11 cellular contexts compared by ENCODE assay signal in the genomic region with DNA sequence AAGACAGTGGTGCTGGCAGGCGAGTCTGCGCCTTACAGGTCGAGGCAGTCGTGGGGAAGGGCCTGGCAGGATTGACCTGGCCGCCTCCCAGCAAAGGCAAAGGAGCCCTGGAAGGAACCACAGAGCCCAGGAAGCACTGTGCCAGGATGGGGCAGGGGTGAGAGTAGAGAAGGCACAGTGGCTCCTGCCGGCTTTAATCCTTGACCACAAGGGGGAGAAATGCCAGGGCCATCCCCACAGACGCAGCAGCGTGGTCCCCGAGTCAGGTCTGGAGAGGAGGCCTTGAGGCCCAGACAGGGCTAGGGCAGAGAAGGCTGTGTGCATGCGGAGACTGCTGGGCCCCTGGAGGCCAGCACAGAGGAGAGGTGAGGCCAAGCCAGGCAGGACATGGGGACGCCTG. TPM values are rescaled to one million over a fixed set of nuclear protein-coding genes. Genes with fewer than 3 reads are reported as not detected.
DNase-seq lines count a peak whose midpoint lies in the region; ATAC-seq, FAIRE-seq and TF ChIP-seq lines count a peak whose summit lies in the region.
"Had no signal": no experiment of that assay in that cellular context is flagged by ENCODE, and none has a peak within 500 bp of the region (broad histone marks: within the 10 kb centered on the region; RNA-seq: fewer than 3 reads in every experiment).

No MANE protein-coding gene starts in this region.

- no peaks in the 10 kb centered on the region for H3K27me3 ChIP-seq in PC-9 (ENCODE audit: insufficient read depth, low read depth)
- no peaks in the 10 kb centered on the region for H3K27me3 ChIP-seq in endothelial cell of umbilical vein (ENCODE audit: control insufficient read depth in 2 of 2, insufficient read depth in 2 of 2, low read length in 2 of 2)
- H3K27me3 ChIP-seq in neural progenitor cell: no peaks in the 10 kb centered on the region
- no peaks in the 10 kb centered on the region for H3K27me3 ChIP-seq in HAP-1 (ENCODE audit: low read depth)

- peaks cover 26% of the 10 kb centered on the region for H3K4me1 Mint-ChIP-seq in neural progenitor cell
- H3K4me1 Mint-ChIP-seq in activated CD4-positive, alpha-beta memory T cell treated with anti-CD3 and anti-CD28 coated beads for 36 hours (ENCODE audit: low read depth): no peaks in the 10 kb centered on the region

- no peak for ATAC-seq in GM19395 (IDR thresholded peaks at IDR 0.05; ENCODE audit: unreplicated experiment)
- ATAC-seq: activated naive CD4-positive, alpha-beta T cell treated with anti-CD3 and anti-CD28 coated beads, Interleukin-2, amount 50 U/mL, for 72 hours had no signal

- in situ Hi-C loops in HAP-1 (cut with MboI; ENCODE audit: low sequenced_read_pairs): no loop called here

- H3K9ac ChIP-seq in endothelial cell of umbilical vein (replicated peaks; ENCODE audit: extremely low read depth, insufficient read depth, low read length) (no peak overlapping the region), neural progenitor cell (no peak overlapping the region)

- H3K4me1 ChIP-seq in PC-9 (replicated peaks; ENCODE audit: insufficient read depth): peaks cover 45% of the 10 kb centered on the region
- H3K4me1 ChIP-seq in endothelial cell of umbilical vein (ENCODE audit: control insufficient read depth, extremely low read depth, insufficient read depth, low read length): no peaks in the 10 kb centered on the region
- peaks cover 9% of the 10 kb centered on the region for H3K4me1 ChIP-seq in neural progenitor cell
- no peaks in the 10 kb centered on the region; the same call in 1 of the 2 replicates for H3K4me1 ChIP-seq in HAP-1

- DNase-seq in PC-9: peak in 1 of 2 experiments; percentile 88
- peak; percentile 28 for DNase-seq in endothelial cell of umbilical vein (ENCODE audit: low read depth, low spot score)
- peak; percentile 69 for DNase-seq in neural progenitor cell (ENCODE audit: low spot score)
- no peak for DNase-seq in posterior vena cava (ENCODE audit: low spot score)
- no peak for DNase-seq in activated CD4-positive, alpha-beta memory T cell treated with anti-CD3 and anti-CD28 coated beads for 36 hours
- DNase-seq in HAP-1 (ENCODE audit: low spot score in 2 of 2): no peak
- DNase-seq: stimulated activated CD4-positive, alpha-beta T cell treated with anti-CD3 and anti-CD28 coated beads, Interleukin-1b, Interleukin-23, amount 100 ng/mL, for 48 hours had no signal

- peak; percentile 19; the same call in 1 of the 2 replicates for TF ChIP-seq CTCF in GM12875 (IDR thresholded peaks at IDR 0.05; ENCODE audit: borderline replicate concordance, insufficient read depth, low read depth, low read length)
- TF ChIP-seq CTCF in PC-9 (conservative IDR thresholded peaks at IDR 0.05): peak; percentile 45
- TF ChIP-seq CTCF in endothelial cell of umbilical vein (IDR thresholded peaks at IDR 0.05; ENCODE audit: extremely low read depth in 1 of 2, insufficient read depth in 1 of 2, low read depth in 1 of 2, low read length in 2 of 2): peak; percentile 28 to 59
- peak; percentile 57 for TF ChIP-seq CTCF in neural progenitor cell (IDR thresholded peaks at IDR 0.05)

- dilution Hi-C loops in endothelial cell of umbilical vein (cut with MboI; ENCODE audit: extremely low pct_ligation_motif_present, low sequenced_read_pairs): no loop called here

- H4K20me1 ChIP-seq in PC-9 (ENCODE audit: insufficient read depth): no peaks in the 10 kb centered on the region
- no peaks in the 10 kb centered on the region for H4K20me1 ChIP-seq in endothelial cell of umbilical vein (replicated peaks; ENCODE audit: control insufficient read depth, extremely low read depth, insufficient read depth, low read length)
- H4K20me1 ChIP-seq in neural progenitor cell (ENCODE audit: low read depth): no peaks in the 10 kb centered on the region

- peaks cover 2% of the 10 kb centered on the region for H3K27me3 Mint-ChIP-seq in neural progenitor cell (ENCODE audit: insufficient read depth, low read depth)
- no peaks in the 10 kb centered on the region for H3K27me3 Mint-ChIP-seq in activated CD4-positive, alpha-beta memory T cell treated with anti-CD3 and anti-CD28 coated beads for 36 hours

- BruUV-seq in PC-9 (replicated peaks; lab: Mats Ljungman, UMichigan): no TSS peak
- no TSS peak for BruUV-seq in endothelial cell of umbilical vein (replicated peaks; lab: Mats Ljungman, UMichigan)

- peaks cover 6% of the 10 kb centered on the region for H3K9me3 Mint-ChIP-seq in neural progenitor cell
- H3K9me3 Mint-ChIP-seq in activated CD4-positive, alpha-beta memory T cell treated with anti-CD3 and anti-CD28 coated beads for 36 hours: peaks cover 7% of the 10 kb centered on the region
- H3K9me3 Mint-ChIP-seq: activated naive CD4-positive, alpha-beta T cell treated with anti-CD3 and anti-CD28 coated beads, Interleukin-2, amount 50 U/mL, for 72 hours had no signal

- peaks cover 12% of the 10 kb centered on the region for H3K36me3 Mint-ChIP-seq in neural progenitor cell
- no peaks in the 10 kb centered on the region for H3K36me3 Mint-ChIP-seq in activated CD4-positive, alpha-beta memory T cell treated with anti-CD3 and anti-CD28 coated beads for 36 hours

- intact Hi-C loops in PC-9 (cut with micrococcal nuclease; ENCODE audit: unreplicated experiment) (loop anchor here (1.0 kb wide), 1 partner anchor 10 kb away; the partner anchor contains the start of gene ALDH3B1), endothelial cell of umbilical vein (cut with micrococcal nuclease) (no loop called here), posterior vena cava (cut with DNase I) (no loop called here)
- intact Hi-C loops in activated CD4-positive, alpha-beta memory T cell treated with anti-CD3 and anti-CD28 coated beads for 36 hours (cut with micrococcal nuclease): no loop called here

- H3K27ac ChIP-seq in PC-9: no peak overlapping the region
- no peak overlapping the region for H3K27ac ChIP-seq in endothelial cell of umbilical vein (ENCODE audit: insufficient read depth, low read depth, low read length)
- H3K27ac ChIP-seq in neural progenitor cell: no peak overlapping the region
- H3K27ac ChIP-seq: HL-60 had no signal

- no peaks in the 10 kb centered on the region for H3K9me2 ChIP-seq in PC-9 (ENCODE audit: insufficient read depth)

- no peaks in the 10 kb centered on the region for H3K9me3 ChIP-seq in PC-9 (ENCODE audit: insufficient read depth, low read depth)
- H3K9me3 ChIP-seq in endothelial cell of umbilical vein (replicated peaks; ENCODE audit: control insufficient read depth, insufficient read depth, low read length): no peaks in the 10 kb centered on the region
- H3K9me3 ChIP-seq in neural progenitor cell (ENCODE audit: low read depth): no peaks in the 10 kb centered on the region
- peaks cover 3% of the 10 kb centered on the region; the same call in 1 of the 2 replicates for H3K9me3 ChIP-seq in HAP-1

- H3K9me1 ChIP-seq in endothelial cell of umbilical vein (replicated peaks; ENCODE audit: control insufficient read depth, extremely low read depth, insufficient read depth, low read length): no peaks in the 10 kb centered on the region

- FAIRE-seq in endothelial cell of umbilical vein (lab: Jason Lieb, UNC): peak; percentile 59

- peak overlapping the region; percentile 78 for H3K27ac Mint-ChIP-seq in neural progenitor cell
- H3K27ac Mint-ChIP-seq in activated CD4-positive, alpha-beta memory T cell treated with anti-CD3 and anti-CD28 coated beads for 36 hours: no peak overlapping the region

- H3K4me3 ChIP-seq in GM12875 (ENCODE audit: low read depth, low read length): no peak overlapping the region
- no peak overlapping the region for H3K4me3 ChIP-seq in PC-9
- H3K4me3 ChIP-seq in endothelial cell of umbilical vein (replicated peaks in 1 of 3; ENCODE audit: insufficient read depth in 1 of 3, low read depth in 1 of 3, low read length in 3 of 3): no peak overlapping the region
- H3K4me3 ChIP-seq in neural progenitor cell: no peak overlapping the region
- H3K4me3 ChIP-seq in HAP-1: no peak overlapping the region

- no peak for TF ChIP-seq POLR2A in endothelial cell of umbilical vein (IDR thresholded peaks at IDR 0.05; ENCODE audit: low read depth, low read length)

- POLR2A ChIA-PET in PC-9 (lab: Charles Lee; ENCODE audit: unreplicated experiment): interaction anchor here (0.6 to 0.7 kb wide), 3 partner anchors 128 to 390 kb away, joined by 3 to 8 read pairs (median 6); no protein-coding TSS in a partner anchor
- POLR2A ChIA-PET in endothelial cell of umbilical vein (lab: Charles Lee): no interaction called here
- POLR2A ChIA-PET in activated CD4-positive, alpha-beta memory T cell treated with anti-CD3 and anti-CD28 coated beads for 36 hours (lab: Charles Lee): no interaction called here

- H2AFZ ChIP-seq in PC-9: no peak overlapping the region
- H2AFZ ChIP-seq in endothelial cell of umbilical vein (ENCODE audit: low read depth, low read length): no peak overlapping the region
- H2AFZ ChIP-seq in neural progenitor cell (replicated peaks): no peak overlapping the region

- peaks cover 46% of the 10 kb centered on the region for H3F3A ChIP-seq in PC-9 (ENCODE audit: insufficient read depth, low read depth)
- H3F3A ChIP-seq in neural progenitor cell (ENCODE audit: low read depth): peaks cover 14% of the 10 kb centered on the region

- H3K36me3 ChIP-seq in PC-9 (ENCODE audit: low read depth) (no peaks in the 10 kb centered on the region), endothelial cell of umbilical vein (ENCODE audit: control insufficient read depth in 2 of 2, extremely low read depth in 1 of 2, insufficient read depth in 2 of 2, low read length in 2 of 2) (no peaks in the 10 kb centered on the region), neural progenitor cell (no peaks in the 10 kb centered on the region), HAP-1 (replicated peaks) (no peaks in the 10 kb centered on the region)

- CTCF ChIA-PET in PC-9 (lab: Charles Lee): interaction anchor here (1.2 to 1.5 kb wide), 2 partner anchors 10 to 18 kb away, joined by 4 to 8 read pairs; partner anchors contain the start of gene ALDH3B1
- CTCF ChIA-PET in endothelial cell of umbilical vein (lab: Charles Lee): interaction anchor here (1.1 kb wide), 1 partner anchor 10 kb away, joined by 3 read pairs; no protein-coding TSS in a partner anchor
- CTCF ChIA-PET in activated CD4-positive, alpha-beta memory T cell treated with anti-CD3 and anti-CD28 coated beads for 36 hours (lab: Charles Lee): no interaction called here

- H3K79me2 ChIP-seq in PC-9 (ENCODE audit: low read depth) (0 out of 2 replicates have a peak, but pooled peaks cover 1% of the 10 kb centered on the region), endothelial cell of umbilical vein (ENCODE audit: control insufficient read depth, insufficient read depth, low read length) (no peaks in the 10 kb centered on the region), neural progenitor cell (ENCODE audit: low read depth) (no peaks in the 10 kb centered on the region)

- H3K4me3 Mint-ChIP-seq in neural progenitor cell: peak overlapping the region; percentile 68
- no peak overlapping the region for H3K4me3 Mint-ChIP-seq in activated CD4-positive, alpha-beta memory T cell treated with anti-CD3 and anti-CD28 coated beads for 36 hours

- peak overlapping the region; percentile 35; the same call in 1 of the 2 replicates for H3K4me2 ChIP-seq in PC-9
- H3K4me2 ChIP-seq in endothelial cell of umbilical vein (ENCODE audit: insufficient read depth, low read length): no peak overlapping the region
- H3K4me2 ChIP-seq in neural progenitor cell: peak overlapping the region; percentile 64

RNA-seq across cellular contexts. Expression of gene NDUFS8, which starts 9.9 kb away (rescaled TPM):
- 270 and 275 TPM in 2 replicates for total RNA-seq in PC-9 (2021)
- 150 and 170 TPM in 2 replicates for total RNA-seq in endothelial cell of umbilical vein
- polyA plus RNA-seq in endothelial cell of umbilical vein: 166 and 220 TPM in 2 replicates
- polyA plus RNA-seq in endothelial cell of umbilical vein (2011; cell fraction: cytosol; rRNA removed): 85.9 and 127 TPM in 2 replicates
- polyA plus RNA-seq in endothelial cell of umbilical vein (2011; cell fraction: nucleus; rRNA removed): 58.1 and 68.9 TPM in 2 replicates
- polyA plus RNA-seq in endothelial cell of umbilical vein (2012): 96.4 and 179 TPM in 2 replicates
- 74.2 and 83.9 TPM in 2 replicates for polyA minus RNA-seq in endothelial cell of umbilical vein
- 260 TPM for polyA minus RNA-seq in endothelial cell of umbilical vein (2011; cell fraction: cytosol; rRNA and poly(A)+ RNA removed)
- polyA minus RNA-seq in endothelial cell of umbilical vein (2011; cell fraction: nucleus; rRNA and poly(A)+ RNA removed): 32.0 and 34.3 TPM in 2 replicates
- total RNA-seq in neural progenitor cell (ENCODE audit: low replicate concordance): 46.7 and 149 TPM in 2 replicates
- total RNA-seq in posterior vena cava: 100 to 1,000 TPM in 1 of 2 donors, 10 to 100 TPM in 1; 95.3 to 101 TPM
- 100 to 1,000 TPM; 134 to 140 TPM for total RNA-seq in activated CD4-positive, alpha-beta memory T cell treated with anti-CD3 and anti-CD28 coated beads for 36 hours

RNA-seq across cellular contexts. Expression of gene ALDH3B1, which starts 10.4 kb away (rescaled TPM):
- total RNA-seq in PC-9 (2021) (98.1 and 104 TPM in 2 replicates), endothelial cell of umbilical vein (0.13 and 0.37 TPM in 2 replicates), neural progenitor cell (ENCODE audit: low replicate concordance) (0.12 TPM in 1 of 2 replicates, not detected in the other), posterior vena cava (10 to 100 TPM; 11.2 to 15.0 TPM)
- 1.0 TPM in 2 replicates for polyA plus RNA-seq in endothelial cell of umbilical vein
- 0.53 and 0.69 TPM in 2 replicates for polyA plus RNA-seq in endothelial cell of umbilical vein (2011; cell fraction: cytosol; rRNA removed)
- polyA plus RNA-seq in endothelial cell of umbilical vein (2011; cell fraction: nucleus; rRNA removed): 0.46 and 0.53 TPM in 2 replicates
- polyA plus RNA-seq in endothelial cell of umbilical vein (2012): 0.11 and 0.12 TPM in 2 replicates
- polyA minus RNA-seq in endothelial cell of umbilical vein: 0.32 and 0.34 TPM in 2 replicates
- 25.6 TPM for polyA minus RNA-seq in endothelial cell of umbilical vein (2011; cell fraction: cytosol; rRNA and poly(A)+ RNA removed)
- polyA minus RNA-seq in endothelial cell of umbilical vein (2011; cell fraction: nucleus; rRNA and poly(A)+ RNA removed): 0.19 and 0.34 TPM in 2 replicates
- total RNA-seq in activated CD4-positive, alpha-beta memory T cell treated with anti-CD3 and anti-CD28 coated beads for 36 hours: not detected

RNA-seq across cellular contexts. Expression of gene UNC93B1, which starts 16.7 kb away (rescaled TPM):
- total RNA-seq in PC-9 (2021): 75.5 and 94.4 TPM in 2 replicates
- total RNA-seq in endothelial cell of umbilical vein: 10.6 and 11.5 TPM in 2 replicates
- 18.9 and 22.0 TPM in 2 replicates for polyA plus RNA-seq in endothelial cell of umbilical vein
- polyA plus RNA-seq in endothelial cell of umbilical vein (2011; cell fraction: cytosol; rRNA removed): 10.3 and 10.4 TPM in 2 replicates
- 24.8 and 26.9 TPM in 2 replicates for polyA plus RNA-seq in endothelial cell of umbilical vein (2011; cell fraction: nucleus; rRNA removed)
- 5.5 and 9.4 TPM in 2 replicates for polyA plus RNA-seq in endothelial cell of umbilical vein (2012)
- polyA minus RNA-seq in endothelial cell of umbilical vein: 13.4 and 14.2 TPM in 2 replicates
- polyA minus RNA-seq in endothelial cell of umbilical vein (2011; cell fraction: cytosol; rRNA and poly(A)+ RNA removed): 23.5 TPM
- 5.4 and 6.4 TPM in 2 replicates for polyA minus RNA-seq in endothelial cell of umbilical vein (2011; cell fraction: nucleus; rRNA and poly(A)+ RNA removed)
- total RNA-seq in neural progenitor cell (ENCODE audit: low replicate concordance): 8.8 and 11.1 TPM in 2 replicates
- total RNA-seq in posterior vena cava: 10 to 100 TPM; 15.9 to 28.5 TPM
- 10 to 100 TPM; 20.0 to 21.5 TPM for total RNA-seq in activated CD4-positive, alpha-beta memory T cell treated with anti-CD3 and anti-CD28 coated beads for 36 hours

RNA-seq across cellular contexts. Expression of gene TCIRG1, which starts 18.2 kb away (rescaled TPM):
- total RNA-seq in PC-9 (2021) (125 and 175 TPM in 2 replicates), endothelial cell of umbilical vein (124 and 134 TPM in 2 replicates), neural progenitor cell (ENCODE audit: low replicate concordance) (10.7 and 19.4 TPM in 2 replicates), posterior vena cava (100 to 1,000 TPM in 1 of 2 donors, 10 to 100 TPM in 1; 80.8 to 105 TPM)
- polyA plus RNA-seq in endothelial cell of umbilical vein: 183 and 236 TPM in 2 replicates
- polyA plus RNA-seq in endothelial cell of umbilical vein (2011; cell fraction: cytosol; rRNA removed): 40.1 and 59.5 TPM in 2 replicates
- 830 and 950 TPM in 2 replicates for polyA plus RNA-seq in endothelial cell of umbilical vein (2011; cell fraction: nucleus; rRNA removed)
- polyA plus RNA-seq in endothelial cell of umbilical vein (2012): 58.8 and 85.6 TPM in 2 replicates
- 57.6 and 77.2 TPM in 2 replicates for polyA minus RNA-seq in endothelial cell of umbilical vein
- polyA minus RNA-seq in endothelial cell of umbilical vein (2011; cell fraction: cytosol; rRNA and poly(A)+ RNA removed): 26.6 TPM
- polyA minus RNA-seq in endothelial cell of umbilical vein (2011; cell fraction: nucleus; rRNA and poly(A)+ RNA removed): 109 and 157 TPM in 2 replicates
- 100 to 1,000 TPM; 167 to 175 TPM for total RNA-seq in activated CD4-positive, alpha-beta memory T cell treated with anti-CD3 and anti-CD28 coated beads for 36 hours

Comparison
In these comparisons a context has a peak if more than half of its experiments do, and no peak if none do; other contexts are left out.
1. DNase-seq: peak in endothelial cell of umbilical vein (single experiment) and neural progenitor cell (single experiment); none in posterior vena cava (single experiment), activated CD4-positive, alpha-beta memory T cell treated with anti-CD3 and anti-CD28 coated beads for 36 hours (single experiment) and HAP-1 (0 of 2).
2. Peak in every context shown above with its lines, with median percentiles within 50 percentile points of each other: CTCF ChIP-seq.